ENCODE assay signal across 8 cellular contexts in genomic region chr3:173371848-173372487, GRCh38. TPM values are rescaled to one million over a fixed set of nuclear protein-coding genes. Genes with fewer than 3 reads are reported as not detected.
A peak's percentile ranks its signal among the peaks of the same experiment; 100 is the strongest.
DNase-seq lines count a peak whose midpoint lies in the region; ATAC-seq, FAIRE-seq and TF ChIP-seq lines count a peak whose summit lies in the region.

No MANE protein-coding gene starts in this region.

- no peak overlapping the region for H3K4me3 Mint-ChIP-seq in neural crest cell

- H3K9me3 Mint-ChIP-seq in neural crest cell: no peaks in the 10 kb centered on the region

- TF ChIP-seq CTCF in GM12872 (IDR thresholded peaks at IDR 0.05; ENCODE audit: insufficient read depth, low read depth, low read length): peak; percentile 44; the same call in 2 of the 3 replicates
- peak; percentile 70 for TF ChIP-seq CTCF in neural crest cell (conservative IDR thresholded peaks at IDR 0.05)

- H3K27ac Mint-ChIP-seq in neural crest cell (ENCODE audit: unreplicated experiment): no peak overlapping the region

- FAIRE-seq in A204.1 (lab: Jason Lieb, UNC) (peak; percentile 72), endometrium (lab: Jason Lieb, UNC) (peak; percentile 70)

- H3K4me1 Mint-ChIP-seq in neural crest cell: no peaks in the 10 kb centered on the region

- H3K27me3 Mint-ChIP-seq in neural crest cell (ENCODE audit: low read depth): no peaks in the 10 kb centered on the region

- ATAC-seq in GM18498 (IDR thresholded peaks at IDR 0.05; ENCODE audit: unreplicated experiment) (no peak), GM19467 (IDR thresholded peaks at IDR 0.05; ENCODE audit: unreplicated experiment) (no peak)

- DNase-seq in NCI-H82 (lab: John Stamatoyannopoulos, UW) (peak; percentile 64), neural crest cell (ENCODE audit: low read depth, low spot score) (peak; percentile 29)
- DNase-seq in stimulated activated CD4-positive, alpha-beta T cell treated with anti-CD3 and anti-CD28 coated beads, Interleukin-4, amount 100 ng/mL, for 1 hour: no peak

- H3K36me3 Mint-ChIP-seq in neural crest cell (ENCODE audit: low read depth): no peaks in the 10 kb centered on the region

RNA-seq across cellular contexts. Expression of gene NLGN1, which starts 25.6 kb away (rescaled TPM):
- 18.6 and 20.0 TPM in 2 replicates for total RNA-seq in neural crest cell
